ENCODE assay signal across 1 cellular context in the genomic region with DNA sequence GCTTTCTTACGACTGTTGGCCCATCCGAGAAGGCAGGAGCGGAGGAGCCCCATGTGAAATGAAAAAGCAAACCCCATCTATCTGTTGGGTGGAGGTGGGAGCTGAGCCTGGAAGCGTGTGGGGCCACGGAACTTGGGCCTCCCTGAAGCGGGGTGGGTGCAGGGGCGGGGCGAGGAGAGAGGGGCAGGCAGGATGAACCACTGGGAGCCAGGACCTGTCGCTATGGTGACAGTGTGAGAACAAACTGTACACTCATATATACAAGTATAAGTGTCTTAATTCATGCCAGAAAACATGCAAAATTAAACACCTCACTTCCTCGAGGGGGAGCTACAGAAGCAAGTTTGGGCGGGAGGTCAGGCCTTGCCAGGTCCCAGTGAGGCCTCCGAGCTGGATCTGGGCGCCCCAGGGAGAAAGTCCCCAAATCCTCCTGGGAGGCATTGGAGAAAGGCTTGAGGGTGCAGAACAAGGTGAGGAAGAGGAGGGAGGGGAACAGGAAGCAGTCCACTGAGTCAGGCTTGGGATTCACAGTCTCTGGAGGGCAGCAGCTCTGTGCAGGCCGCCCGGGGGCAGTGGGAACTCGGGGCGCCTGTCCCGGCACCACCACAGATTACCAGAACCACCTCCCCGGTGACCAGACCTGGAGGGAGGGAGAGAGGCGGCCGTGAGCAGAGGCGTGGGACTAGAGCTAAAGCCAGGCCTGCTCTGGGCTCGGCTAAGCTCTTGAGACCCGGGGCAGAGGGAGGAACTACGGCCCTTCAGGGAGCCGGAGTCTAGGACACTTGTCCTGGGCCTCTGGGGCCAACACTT.
TF ChIP-seq lines count a peak whose summit lies in the region.

No MANE protein-coding gene starts in this region.

TF ChIP-seq in K562, 482 proteins besides CTCF, POLR2A, EP300 and RAD21 (continued from another document):
- TF ChIP-seq VEZF1 (CRISPR knock-in tag; IDR thresholded peaks at IDR 0.05): no peak
